ENCODE assay signal across 14 cellular contexts in genomic region chr2:120597595-120598193, GRCh38.
A peak's percentile ranks its signal among the peaks of the same experiment; 100 is the strongest.
DNase-seq lines count a peak whose midpoint lies in the region; ATAC-seq and TF ChIP-seq lines count a peak whose summit lies in the region.
"Had no signal": no experiment of that assay in that cellular context is flagged by ENCODE, and none has a peak within 500 bp of the region (broad histone marks: within the 10 kb centered on the region; RNA-seq: fewer than 3 reads in every experiment).

No MANE protein-coding gene starts in this region.

- DNase-seq in NOMO-1 treated with dmso at 0.1 percent for 144 hours (lab: John Stamatoyannopoulos, UW; ENCODE audit: unreplicated experiment) = peak; percentile 8
- DNase-seq in esophagus squamous epithelium (lab: John Stamatoyannopoulos, UW) = no peak
- peak; percentile 3 to 55 for DNase-seq in psoas muscle
- no peak for DNase-seq in 8988T
- no peak for DNase-seq in HK-2 (ENCODE audit: unreplicated experiment)
- no peak for DNase-seq in activated CD4-positive, alpha-beta T cell treated with anti-CD3 and anti-CD28 coated beads, Interleukin-2, amount 50 U/mL, for 48 hours
- DNase-seq: activated naive CD4-positive, alpha-beta T cell treated with Interleukin-2 at 50 U/mL for 16 hours; NCI-H146; NCI-H345; WERI-Rb-1 had no signal

- H3K9me3 ChIP-seq in esophagus squamous epithelium (no peaks in the 10 kb centered on the region), psoas muscle (no peaks in the 10 kb centered on the region)

- WGBS in esophagus squamous epithelium, 2 donors = 78 to 91% methylated on average over 10 to 15 of the region's 19 CpGs
- 67 to 78% (median 75%) methylated on average over 19 of the region's 19 CpGs for WGBS in psoas muscle, 3 donors

- H3K4me3 ChIP-seq in ACC112 (ENCODE audit: low read depth, low read length) (no peak overlapping the region), esophagus squamous epithelium (no peak overlapping the region), psoas muscle (no peak overlapping the region)

- TF ChIP-seq CTCF in esophagus squamous epithelium (IDR thresholded peaks at IDR 0.05) = no peak
- TF ChIP-seq CTCF in psoas muscle (IDR thresholded peaks at IDR 0.05) = no peak

- intact Hi-C loops in esophagus squamous epithelium (cut with DNase I) (no loop called here), psoas muscle (cut with DNase I) (no loop called here)

- no peak overlapping the region for H2AFZ ChIP-seq in ACC112 (ENCODE audit: low read length, unreplicated experiment)

- peaks cover 25% of the 10 kb centered on the region for H3K4me1 ChIP-seq in ACC112 (ENCODE audit: control insufficient read depth, insufficient read depth, low read length, unreplicated experiment)
- peaks cover 0 to 41% (median 19%) of the 10 kb centered on the region in 3 donors for H3K4me1 ChIP-seq in esophagus squamous epithelium
- peaks cover 5% of the 10 kb centered on the region for H3K4me1 ChIP-seq in psoas muscle

- H3K27ac ChIP-seq in ACC112 (ENCODE audit: low read depth, low read length) (peak overlapping the region; percentile 50), esophagus squamous epithelium (peak overlapping the region in 3 of 4 donors; percentile 25 to 69 (median 50)), psoas muscle (peak overlapping the region; percentile 43)
- H3K27ac ChIP-seq: KMS-11, WERI-Rb-1 had no signal

- H3K79me2 ChIP-seq in ACC112 (ENCODE audit: control insufficient read depth, insufficient read depth, low read length, unreplicated experiment) = no peaks in the 10 kb centered on the region

- H3K36me3 ChIP-seq in ACC112 (ENCODE audit: insufficient read depth, low read length) (no peaks in the 10 kb centered on the region), esophagus squamous epithelium (no peaks in the 10 kb centered on the region), psoas muscle (ENCODE audit: insufficient read depth in 1 of 2, low read depth in 1 of 2) (no peaks in the 10 kb centered on the region)
- H3K36me3 ChIP-seq: WERI-Rb-1 had no signal

- no peak for TF ChIP-seq POLR2A in esophagus squamous epithelium (IDR thresholded peaks at IDR 0.05)

- H3K27me3 ChIP-seq in ACC112 (ENCODE audit: insufficient read depth, low read length) (no peaks in the 10 kb centered on the region), esophagus squamous epithelium (peaks cover 0 to 86% (median 0%) of the 10 kb centered on the region in 4 donors), psoas muscle (ENCODE audit: insufficient read depth in 3 of 3, low read length in 2 of 3) (no peaks in the 10 kb centered on the region)

- ATAC-seq in psoas muscle = peak in 2 of 4 donors; percentile 8 to 24
- ATAC-seq in HG03045 (IDR thresholded peaks at IDR 0.05; ENCODE audit: unreplicated experiment) = no peak
- ATAC-seq: HCT116 had no signal

Comparison
In these comparisons a context has a peak if more than half of its experiments do, and no peak if none do; other contexts are left out.
1. DNase-seq: peak in NOMO-1 treated with dmso at 0.1 percent for 144 hours (single experiment) and psoas muscle (2 of 2); none in esophagus squamous epithelium (single experiment), 8988T (single experiment), HK-2 (single experiment) and activated CD4-positive, alpha-beta T cell treated with anti-CD3 and anti-CD28 coated beads, Interleukin-2, amount 50 U/mL, for 48 hours (0 of 2).
2. Peak in every context shown above with its lines, with median percentiles within 50 percentile points of each other: H3K27ac ChIP-seq.